In the genomic region with DNA sequence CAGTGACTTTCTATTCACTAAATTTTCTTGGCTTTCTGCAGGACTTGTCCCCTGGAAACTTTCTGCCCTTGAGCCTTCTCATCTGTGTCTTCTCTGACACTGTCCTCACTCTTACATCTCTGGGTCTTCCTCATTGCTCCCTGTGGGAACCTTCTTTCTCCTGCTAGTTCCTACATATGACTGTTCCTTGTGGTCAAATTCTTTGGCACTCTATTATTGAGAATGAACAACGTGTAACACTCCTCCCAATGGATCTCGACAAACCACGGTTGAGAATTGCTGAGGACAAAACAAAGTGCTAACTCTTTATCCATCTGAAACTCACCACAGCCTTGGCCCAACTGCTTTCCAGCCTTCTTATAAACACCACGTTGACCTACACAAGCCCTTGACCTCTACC, we compare ENCODE assay signal across 28 cellular contexts. TPM values are rescaled to one million over a fixed set of nuclear protein-coding genes. Genes with fewer than 3 reads are reported as not detected.
DNase-seq lines count a peak whose midpoint lies in the region; ATAC-seq, FAIRE-seq and TF ChIP-seq lines count a peak whose summit lies in the region.
"Had no signal": no experiment of that assay in that cellular context is flagged by ENCODE, and none has a peak within 500 bp of the region (broad histone marks: within the 10 kb centered on the region; RNA-seq: fewer than 3 reads in every experiment).

No MANE protein-coding gene starts in this region.

- no peak overlapping the region for H3K4me2 ChIP-seq in osteoblast (ENCODE audit: insufficient read depth, low read length)
- H3K4me2 ChIP-seq: BLaER1 treated with 17β-estradiol and CSF1 and Interleukin-3, amounts not matched to agents 10 nM and 100 nM had no signal

- no peaks in the 10 kb centered on the region for H3K79me2 ChIP-seq in osteoblast (ENCODE audit: insufficient read depth, low read length)

- TF ChIP-seq CTCF in activated B cell treated with CpG ODN at 0.5 μM for 24 hours (IDR thresholded peaks at IDR 0.05) (no peak), colonic mucosa (IDR thresholded peaks at IDR 0.05) (no peak), osteoblast (IDR thresholded peaks at IDR 0.05; ENCODE audit: extremely low read depth, low read depth, low read length) (no peak), glutamatergic neuron (IDR thresholded peaks at IDR 0.05; ENCODE audit: partially characterized antibody, unreplicated experiment) (no peak)

- H3K4me1 ChIP-seq in colonic mucosa (peaks cover 6% of the 10 kb centered on the region), osteoblast (ENCODE audit: insufficient read depth, low read length) (peaks cover 7% of the 10 kb centered on the region)

- POLR2A ChIA-PET in activated B cell treated with CpG ODN at 0.5 μM for 24 hours (lab: Charles Lee): no interaction called here

- no peak for FAIRE-seq in H54 (lab: Jason Lieb, UNC)
- FAIRE-seq: A204.1, D721Med, GM12891, GM18507, H1 had no signal

- H4K20me1 ChIP-seq in osteoblast (ENCODE audit: insufficient read depth, low read length): no peaks in the 10 kb centered on the region
- H4K20me1 ChIP-seq: BLaER1 treated with 17β-estradiol and CSF1 and Interleukin-3, amounts not matched to agents 10 nM and 100 nM had no signal

- no peak overlapping the region for H3K27ac ChIP-seq in colonic mucosa
- H3K27ac ChIP-seq in osteoblast (ENCODE audit: low read depth, low read length): no peak overlapping the region
- H3K27ac ChIP-seq: 22Rv1; BLaER1 treated with 17β-estradiol and CSF1 and Interleukin-3, amounts not matched to agents 10 nM and 100 nM; GM23248 had no signal

- no peak for TF ChIP-seq POLR2A in H54 (IDR thresholded peaks at IDR 0.05; ENCODE audit: low read depth, low read length)

- H3K27me3 Mint-ChIP-seq in activated B cell treated with CpG ODN at 0.5 μM for 24 hours (peaks cover 3% of the 10 kb centered on the region), glutamatergic neuron (ENCODE audit: unreplicated experiment) (peaks cover 8% of the 10 kb centered on the region)

- H3K4me3 ChIP-seq in colonic mucosa (no peak overlapping the region), osteoblast (ENCODE audit: insufficient read depth, low read length) (no peak overlapping the region)
- H3K4me3 ChIP-seq: BLaER1 treated with 17β-estradiol and CSF1 and Interleukin-3, amounts not matched to agents 10 nM and 100 nM; GM23248 had no signal

- DNase-seq in HT1080 (ENCODE audit: low read depth) (peak; percentile 8), activated B cell treated with CpG ODN at 0.5 μM for 24 hours (no peak), colonic mucosa (peak; percentile 10), osteoblast (ENCODE audit: insufficient read length, low spot score, missing footprints) (peak; percentile 67), glutamatergic neuron (no peak), DMS114 treated with DMSO at 0.1 percent for 48 hours (lab: John Stamatoyannopoulos, UW; ENCODE audit: unreplicated experiment) (no peak), H54 (ENCODE audit: insufficient read length, low spot score) (no peak)
- DNase-seq: BE2C; CD4-positive, alpha-beta T cell; CD8-positive, alpha-beta memory T cell; DMS 273 treated with DMSO at 0.1 percent for 48 hours; DMS53; DMS79 treated with DMSO at 0.1 percent for 48 hours; GF-D8; GM23248; H9 had no signal

- H3K36me3 Mint-ChIP-seq in activated B cell treated with CpG ODN at 0.5 μM for 24 hours (ENCODE audit: low read depth) (no peaks in the 10 kb centered on the region), glutamatergic neuron (ENCODE audit: unreplicated experiment) (no peaks in the 10 kb centered on the region)

- no peak for ATAC-seq in activated B cell treated with CpG ODN at 0.5 μM for 24 hours (ENCODE audit: low read depth)
- ATAC-seq in GM19324 (IDR thresholded peaks at IDR 0.05; ENCODE audit: low FRiP score, unreplicated experiment): no peak
- ATAC-seq: HCT116 had no signal

- H3K27ac Mint-ChIP-seq in activated B cell treated with CpG ODN at 0.5 μM for 24 hours (peak overlapping the region; percentile 8), glutamatergic neuron (ENCODE audit: unreplicated experiment) (no peak overlapping the region)
- H3K27ac Mint-ChIP-seq: CD14-positive monocyte; CD4-positive, alpha-beta T cell; CD8-positive, alpha-beta memory T cell; H9 had no signal

- no peaks in the 10 kb centered on the region for H3K36me3 ChIP-seq in colonic mucosa
- no peaks in the 10 kb centered on the region for H3K36me3 ChIP-seq in osteoblast (ENCODE audit: insufficient read depth, low read length)
- H3K36me3 ChIP-seq: BE2C; BLaER1 treated with 17β-estradiol and CSF1 and Interleukin-3, amounts not matched to agents 10 nM and 100 nM had no signal

- H3K9me3 ChIP-seq in colonic mucosa: no peaks in the 10 kb centered on the region
- no peaks in the 10 kb centered on the region for H3K9me3 ChIP-seq in osteoblast (ENCODE audit: low read depth, low read length)
- H3K9me3 ChIP-seq: BE2C had no signal

- CTCF ChIA-PET in activated B cell treated with CpG ODN at 0.5 μM for 24 hours (lab: Charles Lee): no interaction called here

- H3K27me3 ChIP-seq in colonic mucosa: no peaks in the 10 kb centered on the region
- peaks cover 39% of the 10 kb centered on the region for H3K27me3 ChIP-seq in osteoblast (ENCODE audit: insufficient read depth, low read length)

- intact Hi-C loops in activated B cell treated with CpG ODN at 0.5 μM for 24 hours (cut with micrococcal nuclease) (no loop called here), colonic mucosa (cut with DNase I) (no loop called here)

- H3K4me3 Mint-ChIP-seq in activated B cell treated with CpG ODN at 0.5 μM for 24 hours (no peak overlapping the region), glutamatergic neuron (ENCODE audit: unreplicated experiment) (no peak overlapping the region)
- H3K4me3 Mint-ChIP-seq: CD4-positive, alpha-beta T cell; H9 had no signal

- peaks cover 33% of the 10 kb centered on the region for H3K4me1 Mint-ChIP-seq in activated B cell treated with CpG ODN at 0.5 μM for 24 hours
- no peaks in the 10 kb centered on the region for H3K4me1 Mint-ChIP-seq in glutamatergic neuron (ENCODE audit: low read depth, unreplicated experiment)

- H3K9me3 Mint-ChIP-seq in activated B cell treated with CpG ODN at 0.5 μM for 24 hours (no peaks in the 10 kb centered on the region), glutamatergic neuron (ENCODE audit: unreplicated experiment) (peaks cover 2% of the 10 kb centered on the region)
- H3K9me3 Mint-ChIP-seq: CD4-positive, alpha-beta T cell; H9 had no signal

- no peak overlapping the region for H3K9ac ChIP-seq in colonic mucosa (ENCODE audit: low read depth in 2 of 2, low read length in 2 of 2)
- H3K9ac ChIP-seq: BLaER1 treated with 17β-estradiol and CSF1 and Interleukin-3, amounts not matched to agents 10 nM and 100 nM; GM23248 had no signal

- H2AFZ ChIP-seq in osteoblast (ENCODE audit: low read length): no peak overlapping the region
- H2AFZ ChIP-seq: GM23248 had no signal

RNA-seq across cellular contexts. Expression of gene FAM81A, which starts 3.5 kb away (rescaled TPM):
- 4.1 and 5.0 TPM in 2 replicates for total RNA-seq in HT1080 (2014; rRNA removed; shearing (Covaris generic))
- polyA plus RNA-seq in HT1080 (2015; cell fraction: cytosol; rRNA removed): 4.3 and 7.9 TPM in 2 replicates
- 0.66 and 10.2 TPM in 2 replicates for polyA plus RNA-seq in HT1080 (2015; cell fraction: nucleus; rRNA removed)
- 4.8 and 6.2 TPM in 2 replicates for total RNA-seq in activated B cell treated with CpG ODN at 0.5 μM for 24 hours
- 10 to 100 TPM in 1 of 2 donors, 1 to 10 TPM in 1; 6.4 to 18.8 TPM for total RNA-seq in colonic mucosa
- total RNA-seq in osteoblast: 0.29 and 0.72 TPM in 2 replicates
- total RNA-seq in glutamatergic neuron (ENCODE audit: unreplicated experiment): not detected
- total RNA-seq: CD4-positive, alpha-beta T cell; G401 had no signal
- polyA plus RNA-seq: AG04450; CD8-positive, alpha-beta memory T cell had no signal

Comparison
In these comparisons a context has a peak if more than half of its experiments do, and no peak if none do; other contexts are left out.
1. DNase-seq: peak in HT1080 (single experiment), colonic mucosa (single experiment) and osteoblast (single experiment); none in activated B cell treated with CpG ODN at 0.5 μM for 24 hours (single experiment), glutamatergic neuron (single experiment), DMS114 treated with DMSO at 0.1 percent for 48 hours (single experiment) and H54 (single experiment).